7 cellular contexts compared by ENCODE assay signal in genomic region chr11:90422787-90423186, GRCh38.
A peak's percentile ranks its signal among the peaks of the same experiment; 100 is the strongest.
DNase-seq lines count a peak whose midpoint lies in the region; ATAC-seq and TF ChIP-seq lines count a peak whose summit lies in the region.
"Not testable (repeated sequence)": the region's sequence is repeated elsewhere in the genome, so short reads cannot be mapped to it uniquely, and the experiment has no call there.

No MANE protein-coding gene starts in this region.

- H3K27ac Mint-ChIP-seq in GM23338 (peak overlapping the region; percentile 92), nephron progenitor cell (peak overlapping the region; percentile 15)

- H2AFZ ChIP-seq in GM23338, result peak overlapping the region; percentile 12; the same call in 1 of the 2 replicates
- peak overlapping the region; percentile 79 for H2AFZ ChIP-seq in OCI-LY3 (ENCODE audit: low read depth, low read length)
- peak overlapping the region; percentile 41 for H2AFZ ChIP-seq in smooth muscle cell (ENCODE audit: low read depth)

- not testable (repeated sequence) for H3F3A ChIP-seq in GM23338 (replicated peaks; ENCODE audit: low read depth); smooth muscle cell (ENCODE audit: low read depth)

- not testable (repeated sequence) for H3K4me1 ChIP-seq in GM23338 (ENCODE audit: insufficient read depth); breast epithelium; smooth muscle cell (ENCODE audit: low read depth)
- peaks cover 23% of the 10 kb centered on the region for H3K4me1 ChIP-seq in OCI-LY3 (ENCODE audit: low read length)

- 79% methylated on average over 9 of the region's 9 CpGs for WGBS in smooth muscle cell (ENCODE audit: low lambda C conversion rate)

- not testable (repeated sequence) for H3K9me3 ChIP-seq in OCI-LY3 (ENCODE audit: insufficient read depth, low read length); breast epithelium; smooth muscle cell (replicated peaks; ENCODE audit: low read depth)

- H3K27ac ChIP-seq in GM23338 (ENCODE audit: low read depth); smooth muscle cell (ENCODE audit: low read depth): not testable (repeated sequence)
- H3K27ac ChIP-seq in OCI-LY3 (ENCODE audit: low read length), result peak overlapping the region; percentile 58
- peak overlapping the region; percentile 37 to 54 for H3K27ac ChIP-seq in breast epithelium
- peak overlapping the region; percentile 58 for H3K27ac ChIP-seq in layer of hippocampus (ENCODE audit: low read depth, low read length)

- H3K4me1 Mint-ChIP-seq in GM23338, nephron progenitor cell: not testable (repeated sequence)

- DNase-seq in GM23338 (ENCODE audit: low spot score); breast epithelium (ENCODE audit: low spot score in 2 of 2); nephron progenitor cell; smooth muscle cell (lab: John Stamatoyannopoulos, UW; ENCODE audit: unreplicated experiment): not testable (repeated sequence)
- peak; percentile 21 for DNase-seq in epithelial cell of esophagus (ENCODE audit: low read depth)

- H3K4me3 ChIP-seq in GM23338; breast epithelium; epithelial cell of esophagus (ENCODE audit: low read length); smooth muscle cell: not testable (repeated sequence)
- peak overlapping the region; percentile 40 for H3K4me3 ChIP-seq in OCI-LY3 (ENCODE audit: low read length)

- not testable (repeated sequence) for H3K27me3 Mint-ChIP-seq in GM23338 (ENCODE audit: insufficient read depth, low read depth, poor library complexity); nephron progenitor cell (ENCODE audit: low read depth, poor library complexity)

- peak overlapping the region; percentile 28 for H3K9ac ChIP-seq in OCI-LY3 (ENCODE audit: low read length)
- H3K9ac ChIP-seq in smooth muscle cell (ENCODE audit: low read depth), result not testable (repeated sequence)

- not testable (repeated sequence) for H3K4me2 ChIP-seq in GM23338, smooth muscle cell
- H3K4me2 ChIP-seq in OCI-LY3 (ENCODE audit: low read length), result peak overlapping the region; percentile 60

- intact Hi-C loops in breast epithelium (cut with DNase I; ENCODE audit: low total_unique reads), result not testable (repeated sequence)

- not testable (repeated sequence) for ATAC-seq in GM23338

- H3K9me3 Mint-ChIP-seq in GM23338, nephron progenitor cell: not testable (repeated sequence)

- not testable (repeated sequence) for H3K79me2 ChIP-seq in GM23338 (replicated peaks; ENCODE audit: insufficient read depth); OCI-LY3 (ENCODE audit: low read length); smooth muscle cell (ENCODE audit: low read depth)

- not testable (repeated sequence) for H4K20me1 ChIP-seq in GM23338 (replicated peaks; ENCODE audit: insufficient read depth); OCI-LY3 (ENCODE audit: insufficient read depth, low read length); smooth muscle cell (ENCODE audit: low read depth)

- not testable (repeated sequence) for H3K9me2 ChIP-seq in GM23338 (ENCODE audit: insufficient read depth)

- H3K36me3 Mint-ChIP-seq in GM23338 (ENCODE audit: low read depth); nephron progenitor cell (ENCODE audit: low read depth): not testable (repeated sequence)

- TF ChIP-seq CTCF in GM23338 (conservative IDR thresholded peaks at IDR 0.05; ENCODE audit: low read depth in 2 of 2); OCI-LY3 (IDR thresholded peaks at IDR 0.05; ENCODE audit: low read depth, low read length); breast epithelium (IDR thresholded peaks at IDR 0.05); epithelial cell of esophagus (IDR thresholded peaks at IDR 0.05; ENCODE audit: insufficient read depth, low read depth, low read length, missing control alignments); nephron progenitor cell (IDR thresholded peaks at IDR 0.05); smooth muscle cell (IDR thresholded peaks at IDR 0.05; ENCODE audit: borderline replicate concordance, insufficient read depth, poor library complexity, severe bottlenecking): not testable (repeated sequence)

- H3K36me3 ChIP-seq in GM23338 (ENCODE audit: insufficient read depth); OCI-LY3 (replicated peaks; ENCODE audit: low read depth, low read length); breast epithelium; smooth muscle cell (ENCODE audit: low read depth): not testable (repeated sequence)

- H3K4me3 Mint-ChIP-seq in GM23338, nephron progenitor cell: not testable (repeated sequence)

- not testable (repeated sequence) for TF ChIP-seq POLR2A in breast epithelium (IDR thresholded peaks at IDR 0.05)

- H3K27me3 ChIP-seq in GM23338 (ENCODE audit: insufficient read depth); OCI-LY3 (ENCODE audit: low read depth, low read length); breast epithelium; layer of hippocampus (ENCODE audit: control insufficient read depth, insufficient read depth, low read length); smooth muscle cell (ENCODE audit: low read depth): not testable (repeated sequence)

Comparison
In these comparisons a context has a peak if more than half of its experiments do, and no peak if none do; other contexts are left out.
1. H2AFZ ChIP-seq: peak in every context shown above with its lines; median percentile 79 in OCI-LY3; 41 in smooth muscle cell; 12 in GM23338.